10 cellular contexts compared by ENCODE assay signal in the genomic region with DNA sequence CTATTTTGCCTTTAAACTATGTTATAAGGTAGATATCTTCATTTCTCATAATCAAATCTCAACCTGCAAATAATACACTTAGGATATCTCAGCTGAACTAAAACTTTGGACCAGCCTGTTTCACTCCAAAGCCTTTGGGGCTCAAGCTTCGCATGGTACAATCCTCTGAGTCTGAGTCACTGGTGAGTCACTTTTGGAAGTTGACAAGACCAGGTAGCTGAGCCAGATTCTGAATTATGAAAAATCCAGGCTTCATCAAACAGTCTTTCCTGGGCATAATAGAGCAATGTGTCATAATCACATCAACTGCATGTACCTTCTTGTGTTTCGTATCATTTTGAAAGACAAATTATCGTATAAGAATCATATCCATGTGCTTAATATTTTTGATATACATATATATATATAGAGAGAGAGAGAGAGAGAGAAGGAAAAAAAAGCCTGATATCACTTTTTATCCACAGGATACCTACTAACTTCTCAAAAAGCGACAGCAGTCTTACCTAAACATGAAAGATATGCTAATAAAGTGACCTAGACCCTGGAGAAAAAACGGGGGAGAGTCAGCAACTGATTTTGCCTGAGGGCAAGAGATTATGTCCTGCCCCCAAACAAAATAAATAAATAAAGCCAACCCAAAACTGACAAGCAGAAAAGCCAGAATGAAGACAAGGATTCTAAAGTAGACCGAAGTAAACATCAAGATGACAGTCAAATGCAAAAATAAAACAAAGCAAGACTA.
DNase-seq lines count a peak whose midpoint lies in the region; ATAC-seq and TF ChIP-seq lines count a peak whose summit lies in the region.
"Had no signal": no experiment of that assay in that cellular context is flagged by ENCODE, and none has a peak within 500 bp of the region (broad histone marks: within the 10 kb centered on the region; RNA-seq: fewer than 3 reads in every experiment).

No MANE protein-coding gene starts in this region.

- no peaks in the 10 kb centered on the region for H4K20me1 ChIP-seq in mammary epithelial cell (ENCODE audit: insufficient read depth, low read length)

- H3K27ac ChIP-seq in mammary epithelial cell (ENCODE audit: insufficient read depth, low read depth, low read length) (peak overlapping the region; percentile 96), aorta (ENCODE audit: low read depth in 1 of 2, low read length in 2 of 2) (peak overlapping the region; percentile 67 to 79)

- no TSS peak for BruUV-seq in mammary epithelial cell (replicated peaks; lab: Mats Ljungman, UMichigan)

- no peaks in the 10 kb centered on the region for H3K27me3 ChIP-seq in mammary epithelial cell (ENCODE audit: insufficient read depth, low read length)
- H3K27me3 ChIP-seq in aorta (ENCODE audit: control insufficient read depth in 1 of 2, insufficient read depth in 2 of 2, low read length in 1 of 2): no peaks in the 10 kb centered on the region

- H3K4me3 ChIP-seq in mammary epithelial cell (replicated peaks in 1 of 3; ENCODE audit: insufficient read depth in 1 of 3, low read depth in 2 of 3, low read length in 3 of 3) (no peak overlapping the region), aorta (ENCODE audit: low read length in 2 of 2) (no peak overlapping the region)

- H3K9me3 ChIP-seq in mammary epithelial cell (replicated peaks; ENCODE audit: insufficient read depth, low read length) (no peaks in the 10 kb centered on the region), aorta (ENCODE audit: control insufficient read depth, low read length) (no peaks in the 10 kb centered on the region)

- no peak overlapping the region for H2AFZ ChIP-seq in mammary epithelial cell (ENCODE audit: low read depth, low read length)

- TF ChIP-seq CTCF in mammary epithelial cell (conservative IDR thresholded peaks at IDR 0.05 in 1 of 2, IDR thresholded peaks at IDR 0.05 in 1 of 2; ENCODE audit: extremely low read depth in 1 of 2, insufficient read depth in 1 of 2, low read depth in 1 of 2, low read length in 2 of 2): no peak

- peaks cover 56% of the 10 kb centered on the region for H3K4me1 ChIP-seq in mammary epithelial cell (ENCODE audit: insufficient read depth, low read length)
- peaks cover 2 to 3% of the 10 kb centered on the region in 2 donors for H3K4me1 ChIP-seq in aorta (ENCODE audit: control insufficient read depth in 1 of 2, insufficient read depth in 2 of 2, low read length in 2 of 2)

- no peaks in the 10 kb centered on the region for H3K36me3 ChIP-seq in mammary epithelial cell (ENCODE audit: insufficient read depth, low read length)
- no peaks in the 10 kb centered on the region for H3K36me3 ChIP-seq in aorta (ENCODE audit: control insufficient read depth in 1 of 2, insufficient read depth in 2 of 2, low read length in 1 of 2)

- CTCF ChIA-PET in mammary epithelial cell (lab: Charles Lee; ENCODE audit: low non-redundant PET): interaction anchor here (0.6 to 0.7 kb wide), 2 partner anchors 169 to 316 kb away, joined by 3 to 4 read pairs; no protein-coding TSS in a partner anchor

- H3K9ac ChIP-seq in mammary epithelial cell (ENCODE audit: insufficient read depth, low read length): peak overlapping the region; percentile 51

- H3K79me2 ChIP-seq in mammary epithelial cell (ENCODE audit: insufficient read depth, low read length): no peaks in the 10 kb centered on the region

- intact Hi-C loops in mammary epithelial cell (cut with micrococcal nuclease): loop anchor here (1.0 kb wide), 1 partner anchor 161 kb away; no protein-coding TSS in a partner anchor
- intact Hi-C loops in aorta (cut with DNase I): loop anchor here (10.0 kb wide), 2 partner anchors 152 to 352 kb away; no protein-coding TSS in a partner anchor

- H3K4me2 ChIP-seq in mammary epithelial cell (ENCODE audit: insufficient read depth, low read depth, low read length): peak overlapping the region; percentile 66

- ATAC-seq in aorta (ENCODE audit: low FRiP score) (peak; percentile 94), GM18519 (IDR thresholded peaks at IDR 0.05; ENCODE audit: low FRiP score, unreplicated experiment) (no peak)

- in situ Hi-C loops in mammary epithelial cell (cut with MboI; ENCODE audit: low sequenced_read_pairs in 2 of 2): loop anchor here in 1 of 2 donors (25.0 kb wide), 1 partner anchor 270 kb away; a partner anchor contains a TSS

- WGBS in mammary epithelial cell (ENCODE audit: low coverage, missing lambda C conversion rate): 17% methylated on average over 6 of the region's 6 CpGs
- WGBS in aorta, 2 donors: 30 to 31% methylated on average over 6 of the region's 6 CpGs

- DNase-seq in stimulated activated CD4-positive, alpha-beta T cell treated with anti-CD3 and anti-CD28 coated beads, Interleukin-2, amount 100 ng/mL, for 4 hours (ENCODE audit: low read depth): peak; percentile 14
- DNase-seq in stimulated activated CD4-positive, alpha-beta T cell treated with anti-CD3 and anti-CD28 coated beads, Interleukin-12 subunit alpha, Interleukin-12 subunit beta, amount 100 ng/mL, for 4 hours: no peak
- DNase-seq in mammary epithelial cell (peak; percentile 97), lung microvascular endothelial cell (ENCODE audit: low read depth in 2 of 2) (peak; percentile 86 to 98), aorta (no peak), NCI-H524 (lab: John Stamatoyannopoulos, UW) (no peak), D341Med (ENCODE audit: low spot score) (no peak)
- DNase-seq: activated CD4-positive, CD25-positive, alpha-beta regulatory T cell treated with anti-CD3 and anti-CD28 coated beads, Interleukin-2, amount 50 U/mL, for 72 hours; GF-D8 had no signal

- dilution Hi-C loops in mammary epithelial cell (cut with HindIII; ENCODE audit: low sequenced_read_pairs): no loop called here

Comparison
In these comparisons a context has a peak if more than half of its experiments do, and no peak if none do; other contexts are left out.
1. DNase-seq: peak in stimulated activated CD4-positive, alpha-beta T cell treated with anti-CD3 and anti-CD28 coated beads, Interleukin-2, amount 100 ng/mL, for 4 hours (single experiment), mammary epithelial cell (single experiment) and lung microvascular endothelial cell (2 of 2); none in stimulated activated CD4-positive, alpha-beta T cell treated with anti-CD3 and anti-CD28 coated beads, Interleukin-12 subunit alpha, Interleukin-12 subunit beta, amount 100 ng/mL, for 4 hours (single experiment), aorta (0 of 2), NCI-H524 (0 of 2) and D341Med (single experiment).